24 cellular contexts compared by ENCODE assay signal in the genomic region with DNA sequence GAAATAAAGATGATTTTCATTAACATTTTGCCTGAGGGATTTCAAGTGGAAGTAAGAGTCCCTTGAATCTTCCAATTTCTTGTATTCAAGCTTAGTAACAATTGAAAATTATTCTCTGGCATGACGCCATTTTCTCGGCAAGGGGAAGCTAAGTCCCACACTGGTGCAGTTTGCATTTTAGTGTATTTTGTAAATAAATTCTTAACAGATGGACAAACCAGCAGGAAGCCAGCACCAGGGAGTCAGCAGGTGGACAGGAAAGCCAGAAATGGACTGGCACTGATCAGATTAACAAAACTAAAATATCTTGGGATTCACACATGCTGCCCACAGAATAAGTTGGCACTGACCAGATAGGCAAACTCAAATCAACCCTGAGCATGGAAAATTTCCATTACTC.
DNase-seq lines count a peak whose midpoint lies in the region; TF ChIP-seq lines count a peak whose summit lies in the region.
"Had no signal": no experiment of that assay in that cellular context is flagged by ENCODE, and none has a peak within 500 bp of the region (broad histone marks: within the 10 kb centered on the region; RNA-seq: fewer than 3 reads in every experiment).

No MANE protein-coding gene starts in this region.

- peaks cover 5% of the 10 kb centered on the region for H3K27me3 ChIP-seq in A673 (replicated peaks; ENCODE audit: insufficient read depth, low read depth, low read length, poor library complexity)
- H3K27me3 ChIP-seq: BE2C had no signal

- intact Hi-C loops in A673 (cut with micrococcal nuclease; ENCODE audit: unreplicated experiment), result no loop called here
- intact Hi-C loops in lower leg skin (cut with DNase I; ENCODE audit: low total_unique reads), result no loop called here
- intact Hi-C loops in OCI-LY7 (cut with micrococcal nuclease; ENCODE audit: unreplicated experiment), result no loop called here

- BruUV-seq in A673 (replicated peaks; lab: Mats Ljungman, UMichigan) (no TSS peak), OCI-LY7 (replicated peaks; lab: Mats Ljungman, UMichigan) (no TSS peak)

- H3K4me1 ChIP-seq in A673 (ENCODE audit: insufficient read depth, low read length, poor library complexity, severe bottlenecking), result no peaks in the 10 kb centered on the region
- H3K4me1 ChIP-seq in OCI-LY7 (ENCODE audit: insufficient read depth, low read length, poor library complexity, severe bottlenecking), result no peaks in the 10 kb centered on the region
- H3K4me1 ChIP-seq: BE2C, HAP-1 had no signal

- H3K27ac ChIP-seq in A673 (ENCODE audit: low read depth, low read length, poor library complexity, severe bottlenecking) (no peak overlapping the region), OCI-LY7 (ENCODE audit: low read depth, low read length, poor library complexity, severe bottlenecking) (no peak overlapping the region)
- H3K27ac ChIP-seq: 22Rv1, PC-9 had no signal

- TF ChIP-seq CTCF in A673 (conservative IDR thresholded peaks at IDR 0.05; ENCODE audit: low read depth, low read length) (no peak), lower leg skin (IDR thresholded peaks at IDR 0.05) (no peak), OCI-LY7 (conservative IDR thresholded peaks at IDR 0.05; ENCODE audit: low read length) (no peak)

- no peak overlapping the region for H3K4me3 ChIP-seq in A673 (ENCODE audit: low read depth, low read length, poor library complexity, severe bottlenecking)
- no peak overlapping the region for H3K4me3 ChIP-seq in lower leg skin (ENCODE audit: low read depth, poor library complexity, severe bottlenecking)
- no peak overlapping the region for H3K4me3 ChIP-seq in OCI-LY7 (ENCODE audit: low read depth, low read length, poor library complexity, severe bottlenecking)
- H3K4me3 ChIP-seq: HAP-1, PC-9 had no signal

- no peak for TF ChIP-seq POLR2A in lower leg skin (IDR thresholded peaks at IDR 0.05)

- 43 to 56% methylated on average over 2 of the region's 2 CpGs for WGBS in lower leg skin, 2 donors

- peak; percentile 15 for DNase-seq in NCI-H1105 treated with DMSO at 0.1 percent for 48 hours (lab: John Stamatoyannopoulos, UW)
- DNase-seq in NCI-H1105 (lab: John Stamatoyannopoulos, UW), result no peak
- peak; percentile 25 for DNase-seq in A673 (ENCODE audit: low spot score)
- peak; percentile 50 for DNase-seq in NCI-H146 treated with DMSO at 0.1 percent for 48 hours (lab: John Stamatoyannopoulos, UW; ENCODE audit: unreplicated experiment)
- peak; percentile 98 for DNase-seq in cerebellar cortex (ENCODE audit: low spot score)
- no peak for DNase-seq in lower leg skin (ENCODE audit: low spot score in 2 of 2)
- no peak for DNase-seq in OCI-LY7 (ENCODE audit: low spot score)
- DNase-seq: ACHN; BE2C; GDM1; GOT3; HFFc6; Karpas-422; NCI-H1092; NCI-H1436 treated with DMSO at 0.1 percent for 48 hours; NCI-H2029; NCI-H2171 treated with DMSO at 0.1 percent for 48 hours; NCI-H345; NCI-H526 treated with DMSO at 0.1 percent for 48 hours; NK-92 treated with Interleukin-12 subunit alpha and Interleukin-12 subunit beta, amount 100 ng/mL, for 24 hours; PC-9; RPMI8226 had no signal

- no peak overlapping the region for H2AFZ ChIP-seq in OCI-LY7 (ENCODE audit: low read length)
- H2AFZ ChIP-seq: PC-9 had no signal

- no peaks in the 10 kb centered on the region for H4K20me1 ChIP-seq in OCI-LY7 (ENCODE audit: insufficient read depth, low read length)

- no peaks in the 10 kb centered on the region for H3K79me2 ChIP-seq in OCI-LY7 (ENCODE audit: insufficient read depth, low read depth, low read length)

- H3K9me2 ChIP-seq in OCI-LY7 (ENCODE audit: insufficient read depth, low read length), result no peaks in the 10 kb centered on the region

- no peaks in the 10 kb centered on the region for H3K36me3 ChIP-seq in A673 (ENCODE audit: insufficient read depth, low read length, poor library complexity, severe bottlenecking)
- H3K36me3 ChIP-seq in OCI-LY7 (ENCODE audit: insufficient read depth, low read length), result no peaks in the 10 kb centered on the region
- H3K36me3 ChIP-seq: BE2C, HAP-1 had no signal

- POLR2A ChIA-PET in A673 (lab: Charles Lee; ENCODE audit: low non-redundant PET) (no interaction called here), OCI-LY7 (lab: Charles Lee) (no interaction called here)

- no peak overlapping the region for H3K4me2 ChIP-seq in OCI-LY7 (ENCODE audit: low read length)
- H3K4me2 ChIP-seq: PC-9 had no signal

- no peaks in the 10 kb centered on the region for H3K9me3 ChIP-seq in A673 (ENCODE audit: low read depth, low read length, poor library complexity, severe bottlenecking)
- no peaks in the 10 kb centered on the region for H3K9me3 ChIP-seq in OCI-LY7 (ENCODE audit: low read length)
- H3K9me3 ChIP-seq: BE2C, HAP-1 had no signal

- CTCF ChIA-PET in A673 (lab: Charles Lee), result no interaction called here
- CTCF ChIA-PET in OCI-LY7 (lab: Charles Lee; ENCODE audit: unreplicated experiment), result no interaction called here

Comparison
In these comparisons a context has a peak if more than half of its experiments do, and no peak if none do; other contexts are left out.
1. DNase-seq: peak in NCI-H1105 treated with DMSO at 0.1 percent for 48 hours (single experiment), A673 (single experiment), NCI-H146 treated with DMSO at 0.1 percent for 48 hours (single experiment) and cerebellar cortex (single experiment); none in NCI-H1105 (single experiment), lower leg skin (0 of 2) and OCI-LY7 (single experiment).